Comparison of ENCODE assay signal across 21 cellular contexts in genomic region chr5:34684980-34685352, GRCh38. TPM values are rescaled to one million over a fixed set of nuclear protein-coding genes. Genes with fewer than 3 reads are reported as not detected.
A peak's percentile ranks its signal among the peaks of the same experiment; 100 is the strongest.
DNase-seq lines count a peak whose midpoint lies in the region; ATAC-seq, FAIRE-seq and TF ChIP-seq lines count a peak whose summit lies in the region.
"Had no signal": no experiment of that assay in that cellular context is flagged by ENCODE, and none has a peak within 500 bp of the region (broad histone marks: within the 10 kb centered on the region; RNA-seq: fewer than 3 reads in every experiment).

No MANE protein-coding gene starts in this region.

- H3K27me3 Mint-ChIP-seq in endodermal cell (ENCODE audit: insufficient read depth) = no peaks in the 10 kb centered on the region
- H3K27me3 Mint-ChIP-seq: activated B cell treated with CpG ODN at 0.5 μM for 24 hours; CD4-positive, alpha-beta T cell; dendritic cell treated with granulocyte-macrophage colony-stimulating factor and Interleukin-4, amounts not matched to agents 40 ng/mL and 50 ng/mL, for 4 days had no signal

- TF ChIP-seq EP300 in A549 (IDR thresholded peaks at IDR 0.05) = no peak
- TF ChIP-seq EP300 in neural cell (conservative IDR thresholded peaks at IDR 0.05; ENCODE audit: poor library complexity, severe bottlenecking) = no peak

- H3K27me3 ChIP-seq in HUES6 (ENCODE audit: control insufficient read depth, insufficient read depth, low read length) (no peaks in the 10 kb centered on the region), endodermal cell (ENCODE audit: control insufficient read depth, insufficient read depth, low read length, poor library complexity, severe bottlenecking) (no peaks in the 10 kb centered on the region), neural cell (ENCODE audit: insufficient read depth, low read depth, low read length) (no peaks in the 10 kb centered on the region), upper lobe of right lung (no peaks in the 10 kb centered on the region)
- H3K27me3 ChIP-seq: body of pancreas had no signal

- H3K4me3 ChIP-seq in A549 = no peak overlapping the region
- no peak overlapping the region for H3K4me3 ChIP-seq in HUES6 (ENCODE audit: low read depth, low read length)
- H3K4me3 ChIP-seq in endodermal cell (ENCODE audit: low read length) = no peak overlapping the region
- H3K4me3 ChIP-seq in neural cell (ENCODE audit: low read length) = peak overlapping the region; percentile 55
- H3K4me3 ChIP-seq in upper lobe of right lung = no peak overlapping the region
- H3K4me3 ChIP-seq: body of pancreas had no signal

- peaks cover 38% of the 10 kb centered on the region for H3K79me2 ChIP-seq in neural cell (replicated peaks; ENCODE audit: insufficient read depth, low read length)

- no peak for FAIRE-seq in A549 (lab: Jason Lieb, UNC)

- peaks cover 2% of the 10 kb centered on the region for H3K9me3 Mint-ChIP-seq in endodermal cell
- H3K9me3 Mint-ChIP-seq: activated B cell treated with CpG ODN at 0.5 μM for 24 hours; activated CD8-positive, alpha-beta T cell treated with anti-CD3 and anti-CD28 coated beads for 36 hours; activated naive CD4-positive, alpha-beta T cell treated with anti-CD3 and anti-CD28 coated beads, Interleukin-2, amount 50 U/mL, for 72 hours; CD4-positive, alpha-beta T cell; dendritic cell treated with granulocyte-macrophage colony-stimulating factor and Interleukin-4, amounts not matched to agents 40 ng/mL and 50 ng/mL, for 4 days; naive B cell; T-helper 1 cell treated with Interleukin-12 subunit alpha and Interleukin-12 subunit beta and Interleukin-4 antibody, amounts not matched to agents 30 μg/mL and 1 μg/mL, for 36 hours had no signal

- TF ChIP-seq CTCF in A549 (IDR thresholded peaks at IDR 0.05) (no peak), endodermal cell (conservative IDR thresholded peaks at IDR 0.05) (no peak), neural cell (IDR thresholded peaks at IDR 0.05; ENCODE audit: poor library complexity, severe bottlenecking) (no peak), upper lobe of right lung (IDR thresholded peaks at IDR 0.05) (no peak)

- peaks cover 68% of the 10 kb centered on the region for H3K4me1 Mint-ChIP-seq in endodermal cell
- H3K4me1 Mint-ChIP-seq: activated B cell treated with CpG ODN at 0.5 μM for 24 hours, naive B cell had no signal

- DNase-seq in A549 (ENCODE audit: low read depth in 1 of 2, low spot score in 1 of 2) = no peak
- no peak for DNase-seq in endodermal cell
- no peak for DNase-seq in T-helper 2 cell
- no peak for DNase-seq in upper lobe of right lung
- no peak for DNase-seq in NCI-H2029 (lab: John Stamatoyannopoulos, UW)
- no peak for DNase-seq in midbrain (lab: John Stamatoyannopoulos, UW)
- DNase-seq: activated B cell treated with CpG ODN at 0.5 μM for 24 hours; activated CD8-positive, alpha-beta T cell treated with anti-CD3 and anti-CD28 coated beads for 36 hours; activated T-cell treated with anti-CD3 and anti-CD28 coated beads, Interleukin-2, amount 50 U/mL, for 48 hours; CD4-positive, alpha-beta T cell; KBM-7; MV-4-11; naive B cell; Right ventricle myocardium superior had no signal

- WGBS in A549 (ENCODE audit: missing lambda C conversion rate) = 67% methylated on average over 4 of the region's 4 CpGs
- 90 to 94% methylated on average over 3 to 4 of the region's 4 CpGs for WGBS in endodermal cell (ENCODE audit: insufficient coverage in 1 of 2, insufficient read length in 1 of 2), 2 experiments

- H3K27ac ChIP-seq in A549 (peak overlapping the region; percentile 85 to 93), HUES6 (ENCODE audit: low read depth, low read length) (peak overlapping the region; percentile 65), endodermal cell (ENCODE audit: low read depth, low read length) (peak overlapping the region; percentile 95), neural cell (ENCODE audit: low read length) (peak overlapping the region; percentile 93), upper lobe of right lung (no peak overlapping the region)

- peaks cover 7% of the 10 kb centered on the region for H3F3A ChIP-seq in neural cell (ENCODE audit: insufficient read depth, low read length, poor library complexity, severe bottlenecking)

- H3K9me3 ChIP-seq in A549 (no peaks in the 10 kb centered on the region), HUES6 (ENCODE audit: control insufficient read depth, insufficient read depth, low read depth, low read length) (no peaks in the 10 kb centered on the region), endodermal cell (ENCODE audit: control insufficient read depth, low read length) (peaks cover 5% of the 10 kb centered on the region), neural cell (ENCODE audit: low read length) (no peaks in the 10 kb centered on the region), upper lobe of right lung (no peaks in the 10 kb centered on the region)
- H3K9me3 ChIP-seq: body of pancreas had no signal

- H3K9me2 ChIP-seq in neural cell (ENCODE audit: insufficient read depth, low read length) = no peaks in the 10 kb centered on the region

- peaks cover 90% of the 10 kb centered on the region for H3K4me1 ChIP-seq in A549
- H3K4me1 ChIP-seq in HUES6 (ENCODE audit: control insufficient read depth, insufficient read depth, low read length) = peaks cover 30% of the 10 kb centered on the region
- H3K4me1 ChIP-seq in endodermal cell (ENCODE audit: control insufficient read depth, insufficient read depth, low read length) = peaks cover 21% of the 10 kb centered on the region
- peaks cover 6% of the 10 kb centered on the region for H3K4me1 ChIP-seq in upper lobe of right lung

- no peak for TF ChIP-seq POLR2A in A549 (IDR thresholded peaks at IDR 0.05; ENCODE audit: low read length)

- H3K9ac ChIP-seq in HUES6 (ENCODE audit: low read length) = no peak overlapping the region
- H3K9ac ChIP-seq in endodermal cell (ENCODE audit: extremely low read depth, low read length, poor library complexity, severe bottlenecking) = no peak overlapping the region
- H3K9ac ChIP-seq in neural cell (ENCODE audit: low read length) = peak overlapping the region; percentile 38

- no peak for ATAC-seq in A549
- no peak for ATAC-seq in upper lobe of right lung
- ATAC-seq: activated CD8-positive, alpha-beta T cell treated with anti-CD3 and anti-CD28 coated beads for 36 hours; left lobe of liver had no signal

- intact Hi-C loops in upper lobe of right lung (cut with DNase I) = no loop called here

- TF ChIP-seq RAD21 in A549 (conservative IDR thresholded peaks at IDR 0.05 in 1 of 2, IDR thresholded peaks at IDR 0.05 in 1 of 2) (no peak), neural cell (conservative IDR thresholded peaks at IDR 0.05) (no peak)

- H2AFZ ChIP-seq in neural cell (ENCODE audit: low read depth, low read length) = no peak overlapping the region

- peak overlapping the region; percentile 90 for H3K27ac Mint-ChIP-seq in endodermal cell
- H3K27ac Mint-ChIP-seq: activated B cell treated with CpG ODN at 0.5 μM for 24 hours; activated CD8-positive, alpha-beta T cell treated with anti-CD3 and anti-CD28 coated beads for 36 hours; CD4-positive, alpha-beta T cell; dendritic cell treated with granulocyte-macrophage colony-stimulating factor and Interleukin-4, amounts not matched to agents 40 ng/mL and 50 ng/mL, for 4 days; naive B cell; T-helper 1 cell treated with Interleukin-12 subunit alpha and Interleukin-12 subunit beta and Interleukin-4 antibody, amounts not matched to agents 30 μg/mL and 1 μg/mL, for 36 hours had no signal

- no peaks in the 10 kb centered on the region for H4K20me1 ChIP-seq in neural cell (ENCODE audit: insufficient read depth)

- CTCF ChIA-PET in A549 (lab: Yijun Ruan, JAX) = interaction anchor here (0.5 to 3.8 kb wide), 11 partner anchors 13 to 214 kb away, joined by 3 to 21 read pairs (median 3); partner anchors contain the start of gene RAI14

- no peak overlapping the region for H3K4me3 Mint-ChIP-seq in endodermal cell
- H3K4me3 Mint-ChIP-seq: activated B cell treated with CpG ODN at 0.5 μM for 24 hours; activated CD8-positive, alpha-beta T cell treated with anti-CD3 and anti-CD28 coated beads for 36 hours; CD4-positive, alpha-beta T cell; dendritic cell treated with granulocyte-macrophage colony-stimulating factor and Interleukin-4, amounts not matched to agents 40 ng/mL and 50 ng/mL, for 4 days; naive B cell; T-helper 1 cell treated with Interleukin-12 subunit alpha and Interleukin-12 subunit beta and Interleukin-4 antibody, amounts not matched to agents 30 μg/mL and 1 μg/mL, for 36 hours had no signal

- H3K36me3 ChIP-seq in HUES6 (ENCODE audit: control insufficient read depth, insufficient read depth, low read length) (peaks cover 25% of the 10 kb centered on the region), endodermal cell (ENCODE audit: control insufficient read depth, insufficient read depth, low read length) (peaks cover 25% of the 10 kb centered on the region), neural cell (ENCODE audit: insufficient read depth, low read length) (no peaks in the 10 kb centered on the region), upper lobe of right lung (no peaks in the 10 kb centered on the region)

- peaks cover 22% of the 10 kb centered on the region for H3K36me3 Mint-ChIP-seq in endodermal cell (ENCODE audit: low read depth)
- H3K36me3 Mint-ChIP-seq: activated naive CD4-positive, alpha-beta T cell treated with anti-CD3 and anti-CD28 coated beads, Interleukin-2, amount 50 U/mL, for 72 hours; naive B cell had no signal

- H3K4me2 ChIP-seq in A549 = peak overlapping the region; percentile 95
- peak overlapping the region; percentile 60 for H3K4me2 ChIP-seq in neural cell (ENCODE audit: low read length)

- POLR2A ChIA-PET in A549 (lab: Yijun Ruan, JAX) = no interaction called here

TF ChIP-seq in A549, 52 proteins besides CTCF, POLR2A, EP300 and RAD21 (continues in another document):
- TF ChIP-seq SREBF2 (IDR thresholded peaks at IDR 0.05) (no peak), TP53 (CRISPR knock-in tag; IDR thresholded peaks at IDR 0.05) (no peak), ZNF302 (CRISPR knock-in tag; IDR thresholded peaks at IDR 0.05) (no peak), GATA3 (IDR thresholded peaks at IDR 0.05; ENCODE audit: borderline replicate concordance) (no peak), CHD4 (IDR thresholded peaks at IDR 0.05; ENCODE audit: borderline replicate concordance) (no peak)

RNA-seq across cellular contexts. Expression of gene RAI14, which starts 28.8 kb away (rescaled TPM):
- polyA plus RNA-seq in A549 (2011; rRNA removed) = 97.7 and 113 TPM in 2 replicates
- 65.8 and 66.3 TPM in 2 replicates for polyA plus RNA-seq in A549 (2012; cell fraction: cytosol; rRNA removed)
- 39.6 and 43.3 TPM in 2 replicates for polyA plus RNA-seq in A549 (2012; cell fraction: nucleus; rRNA removed)
- polyA plus RNA-seq in A549 (2017; fragmentation: RNase III; extraction: RNeasy Plus Mini Kit Qiagen cat#74134 plus additional on column Dnase treatment) = 71.9 to 76.7 TPM (median 75.3 TPM) in 3 replicates
- 168 and 240 TPM in 2 replicates for polyA minus RNA-seq in A549 (2011; rRNA and poly(A)+ RNA removed)
- total RNA-seq in endodermal cell = 10 to 100 TPM; 66.6 to 87.5 TPM
- 68.8 TPM for polyA plus RNA-seq in endodermal cell (2013, experiment 1 of 2)
- polyA plus RNA-seq in endodermal cell (2013, experiment 2 of 2) = 63.3 TPM
- 6.0 and 7.8 TPM in 2 replicates for polyA plus RNA-seq in neural cell
- 14.8 and 17.3 TPM in 2 replicates for polyA minus RNA-seq in neural cell
- total RNA-seq in upper lobe of right lung = 79.6 TPM
